ENCODE assay signal across 2 cellular contexts in genomic region chr10:15345450-15345849, GRCh38.
TF ChIP-seq lines count a peak whose summit lies in the region.

No MANE protein-coding gene starts in this region.

TF ChIP-seq in GM23338, 12 proteins besides CTCF, POLR2A, EP300 and RAD21:
- TF ChIP-seq JUNB (IDR thresholded peaks at IDR 0.05; ENCODE audit: unreplicated experiment) (no peak), NANOG (IDR thresholded peaks at IDR 0.05; ENCODE audit: borderline replicate concordance) (no peak), REST (IDR thresholded peaks at IDR 0.05; ENCODE audit: unreplicated experiment) (no peak), STAT1 (IDR thresholded peaks at IDR 0.05; ENCODE audit: unreplicated experiment) (no peak), POLR2AphosphoS5 (IDR thresholded peaks at IDR 0.05; ENCODE audit: low read depth) (no peak), CREB1 (CRISPR knock-in tag; IDR thresholded peaks at IDR 0.05; ENCODE audit: low read depth) (no peak), EZH2phosphoT487 (IDR thresholded peaks at IDR 0.05; ENCODE audit: unreplicated experiment) (no peak), ZNF114 (CRISPR knock-in tag; IDR thresholded peaks at IDR 0.05) (no peak), EZH2 (IDR thresholded peaks at IDR 0.05; ENCODE audit: low read depth, unreplicated experiment) (no peak), ZNF331 (CRISPR knock-in tag; IDR thresholded peaks at IDR 0.05; ENCODE audit: low read depth) (no peak), ZNF462 (CRISPR knock-in tag; IDR thresholded peaks at IDR 0.05) (no peak)
- TF ChIP-seq, protein P1, sequence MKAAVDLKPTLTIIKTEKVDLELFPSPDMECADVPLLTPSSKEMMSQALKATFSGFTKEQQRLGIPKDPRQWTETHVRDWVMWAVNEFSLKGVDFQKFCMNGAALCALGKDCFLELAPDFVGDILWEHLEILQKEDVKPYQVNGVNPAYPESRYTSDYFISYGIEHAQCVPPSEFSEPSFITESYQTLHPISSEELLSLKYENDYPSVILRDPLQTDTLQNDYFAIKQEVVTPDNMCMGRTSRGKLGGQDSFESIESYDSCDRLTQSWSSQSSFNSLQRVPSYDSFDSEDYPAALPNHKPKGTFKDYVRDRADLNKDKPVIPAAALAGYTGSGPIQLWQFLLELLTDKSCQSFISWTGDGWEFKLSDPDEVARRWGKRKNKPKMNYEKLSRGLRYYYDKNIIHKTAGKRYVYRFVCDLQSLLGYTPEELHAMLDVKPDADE (IDR thresholded peaks at IDR 0.05), result no peak
TF ChIP-seq in GM23338: peak in this region for 0.

TF ChIP-seq in K562, 482 proteins besides CTCF, POLR2A, EP300 and RAD21:
- TF ChIP-seq FIP1L1 (IDR thresholded peaks at IDR 0.05; ENCODE audit: low read depth, low read length, poor library complexity, severe bottlenecking) (no peak), ZFX (CRISPR knock-in tag; IDR thresholded peaks at IDR 0.05) (0 out of 2 replicates have a peak, but pooled peaks have one; percentile 11)
